In genomic region chr9:40991741-40992471, GRCh38 we compare ENCODE assay signal across 8 cellular contexts.
DNase-seq lines count a peak whose midpoint lies in the region; ATAC-seq and TF ChIP-seq lines count a peak whose summit lies in the region.
"Not testable (repeated sequence)": the region's sequence is repeated elsewhere in the genome, so short reads cannot be mapped to it uniquely, and the experiment has no call there.

No MANE protein-coding gene starts in this region.

- H3K4me3 Mint-ChIP-seq in activated naive CD4-positive, alpha-beta T cell treated with anti-CD3 and anti-CD28 coated beads, Interleukin-2, amount 10 ng/mL, durations not matched to agents 7 days and 5 days = not testable (repeated sequence)

- H3K4me3 ChIP-seq in SJCRH30 (peak overlapping the region; percentile 100), foreskin fibroblast (ENCODE audit: low read depth in 1 of 2, low read length in 2 of 2) (peak overlapping the region; percentile 83 to 93), muscle layer of duodenum (ENCODE audit: low read depth in 1 of 2, low read length in 2 of 2) (peak overlapping the region; percentile 83)

- DNase-seq in SJCRH30 (peak; percentile 98 to 99), foreskin fibroblast (peak; percentile 98 to 100)
- peak; percentile 99 for DNase-seq in activated naive CD4-positive, alpha-beta T cell treated with anti-CD3 and anti-CD28 coated beads, Interleukin-2, amount 10 ng/mL, durations not matched to agents 7 days and 5 days
- peak; percentile 95 for DNase-seq in stimulated activated CD8-positive, alpha-beta memory T cell treated with anti-CD3 and anti-CD28 coated beads, Interleukin-12 subunit alpha, Interleukin-12 subunit beta, amount 100 ng/mL, for 24 hours (ENCODE audit: extremely low read depth)

- H3K9me3 Mint-ChIP-seq in activated naive CD4-positive, alpha-beta T cell treated with anti-CD3 and anti-CD28 coated beads, Interleukin-2, amount 10 ng/mL, durations not matched to agents 7 days and 5 days = not testable (repeated sequence)

- CTCF ChIA-PET in activated naive CD4-positive, alpha-beta T cell treated with anti-CD3 and anti-CD28 coated beads, Interleukin-2, amount 10 ng/mL, durations not matched to agents 7 days and 5 days (lab: Charles Lee) = interaction anchor here (1.0 kb wide), 1 partner anchor 9 kb away, joined by 5 read pairs; no protein-coding TSS in a partner anchor

- peak; percentile 100 for ATAC-seq in GM19324 (IDR thresholded peaks at IDR 0.05; ENCODE audit: low FRiP score, unreplicated experiment)
- ATAC-seq in HG03108 (IDR thresholded peaks at IDR 0.05; ENCODE audit: unreplicated experiment) = peak; percentile 100

- H3K36me3 ChIP-seq in SJCRH30; muscle layer of duodenum (ENCODE audit: control insufficient read depth in 1 of 2, insufficient read depth in 2 of 2, low read length in 2 of 2): not testable (repeated sequence)

- not testable (repeated sequence) for H3K27ac Mint-ChIP-seq in activated naive CD4-positive, alpha-beta T cell treated with anti-CD3 and anti-CD28 coated beads, Interleukin-2, amount 10 ng/mL, durations not matched to agents 7 days and 5 days

- H3K27ac ChIP-seq in C4-2B = peak overlapping the region; percentile 86
- H3K27ac ChIP-seq in SJCRH30 = peak overlapping the region; percentile 95
- H3K27ac ChIP-seq in muscle layer of duodenum (ENCODE audit: low read length) = peak overlapping the region; percentile 87

- H3K27me3 Mint-ChIP-seq in activated naive CD4-positive, alpha-beta T cell treated with anti-CD3 and anti-CD28 coated beads, Interleukin-2, amount 10 ng/mL, durations not matched to agents 7 days and 5 days = not testable (repeated sequence)

- H3K36me3 Mint-ChIP-seq in activated naive CD4-positive, alpha-beta T cell treated with anti-CD3 and anti-CD28 coated beads, Interleukin-2, amount 10 ng/mL, durations not matched to agents 7 days and 5 days = peaks cover 34% of the 10 kb centered on the region

- not testable (repeated sequence) for H3K27me3 ChIP-seq in SJCRH30; muscle layer of duodenum (ENCODE audit: low read depth, low read length)

- peaks cover 34% of the 10 kb centered on the region for H3K4me1 Mint-ChIP-seq in activated naive CD4-positive, alpha-beta T cell treated with anti-CD3 and anti-CD28 coated beads, Interleukin-2, amount 10 ng/mL, durations not matched to agents 7 days and 5 days

- not testable (repeated sequence) for H3K4me1 ChIP-seq in SJCRH30
- H3K4me1 ChIP-seq in muscle layer of duodenum (ENCODE audit: control insufficient read depth in 1 of 2, insufficient read depth in 2 of 2, low read length in 2 of 2) = peaks cover 0 to 18% of the 10 kb centered on the region in 2 donors

- TF ChIP-seq CTCF in C4-2B (conservative IDR thresholded peaks at IDR 0.05) (peak; percentile 92), foreskin fibroblast (IDR thresholded peaks at IDR 0.05; ENCODE audit: low read depth, low read length) (peak; percentile 91)

- H3K9me3 ChIP-seq in SJCRH30 (replicated peaks); muscle layer of duodenum (ENCODE audit: control insufficient read depth in 1 of 2, low read length in 2 of 2): not testable (repeated sequence)

Comparison
In these comparisons a context has a peak if more than half of its experiments do, and no peak if none do; other contexts are left out.
1. Peak in every context shown above with its lines: DNase-seq, ATAC-seq, H3K4me3 ChIP-seq and H3K27ac ChIP-seq.